ENCODE assay signal across 22 cellular contexts in the genomic region with DNA sequence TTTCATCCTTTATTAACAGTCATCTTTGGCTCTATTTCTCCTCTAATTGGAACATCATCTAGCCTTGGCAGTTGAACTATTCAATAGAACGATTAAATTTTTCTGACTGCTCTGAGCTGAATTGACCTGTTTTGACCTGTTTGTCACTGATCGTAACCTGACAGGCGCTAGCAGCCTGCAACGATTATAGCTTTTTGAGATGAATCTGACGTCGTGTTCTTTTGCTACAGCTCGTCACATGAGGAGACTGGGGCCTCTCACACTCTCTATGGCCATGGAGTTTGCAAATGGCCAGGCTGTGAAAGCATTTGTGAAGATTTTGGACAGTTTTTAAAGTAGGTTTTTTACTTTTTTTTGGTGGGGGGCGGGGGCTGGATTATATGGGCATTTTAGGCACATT.
"Had no signal": no experiment of that assay in that cellular context is flagged by ENCODE, and none has a peak within 500 bp of the region (broad histone marks: within the 10 kb centered on the region; RNA-seq: fewer than 3 reads in every experiment).

No MANE protein-coding gene starts in this region.

- H3K9me3 ChIP-seq: lower lobe of right lung, mucosa of descending colon, right atrium auricular region, tibial artery had no signal

- DNase-seq: activated B cell treated with CpG ODN at 0.5 μM for 24 hours; activated CD4-positive, alpha-beta T cell treated with anti-CD3 and anti-CD28 coated beads for 36 hours; activated CD4-positive, alpha-beta T cell treated with anti-CD3 and anti-CD28 coated beads, Interleukin-2, amount 50 U/mL, for 48 hours; activated CD8-positive, alpha-beta memory T cell treated with anti-CD3 and anti-CD28 coated beads, Interleukin-2, amount 50 U/mL, for 48 hours; activated naive CD4-positive, alpha-beta T cell treated with anti-CD3 and anti-CD28 coated beads, Interleukin-2, amount 50 U/mL, for 16 hours; activated naive CD8-positive, alpha-beta T cell treated with anti-CD3 and anti-CD28 coated beads, Interleukin-2, amount 50 U/mL, for 24 hours; activated T-cell treated with anti-CD3 and anti-CD28 coated beads, Interleukin-2, amount 50 U/mL, for 4 hours; cortex of kidney; kidney; lower lobe of right lung; mesendoderm; mucosa of descending colon; nephron progenitor cell; stimulated activated CD4-positive, alpha-beta T cell treated with anti-CD3 and anti-CD28 coated beads, Interleukin-4, amount 100 ng/mL, for 24 hours; stimulated activated naive CD8-positive, alpha-beta T cell treated with anti-CD3 and anti-CD28 coated beads, Interleukin-15, Interleukin-2, amounts not matched to agents 100 U/mL and 50 U/mL, for 24 hours; tibial artery had no signal

- H3K27ac ChIP-seq: cardiac muscle cell, lower lobe of right lung, right atrium auricular region, tibial artery had no signal

- H3K27me3 ChIP-seq: cardiac muscle cell, right atrium auricular region, tibial artery had no signal

- H3K9me3 Mint-ChIP-seq: activated B cell treated with CpG ODN at 0.5 μM for 24 hours; activated naive CD8-positive, alpha-beta T cell treated with anti-CD3 and anti-CD28 coated beads, Interleukin-2, amount 50 U/mL, for 24 hours; activated T-cell treated with anti-CD3 and anti-CD28 coated beads, Interleukin-2, amount 50 U/mL, for 4 hours; activated T-helper 2 cell treated with anti-CD3 and anti-CD28 coated beads, Interferon-gamma antibody, Interleukin-2, Interleukin-4, amounts not matched to agents 10 μg/mL and 5 μg/mL and 100 μg/mL, durations not matched to agents 14 hours and 24 hours and 36 hours; nephron progenitor cell; T-helper 1 cell treated with Interleukin-12 subunit alpha and Interleukin-12 subunit beta and Interleukin-4 antibody, amounts not matched to agents 30 μg/mL and 1 μg/mL, for 36 hours had no signal

- ATAC-seq: activated CD4-positive, alpha-beta T cell treated with anti-CD3 and anti-CD28 coated beads for 36 hours; activated naive CD8-positive, alpha-beta T cell treated with anti-CD3 and anti-CD28 coated beads, Interleukin-2, amount 50 U/mL, for 24 hours; activated T-cell treated with anti-CD3 and anti-CD28 coated beads, Interleukin-2, amount 50 U/mL, for 4 hours; left lobe of liver; lower lobe of right lung; mucosa of descending colon; stimulated activated naive CD8-positive, alpha-beta T cell treated with anti-CD3 and anti-CD28 coated beads, Interleukin-15, Interleukin-2, amounts not matched to agents 100 U/mL and 50 U/mL, for 24 hours had no signal

- H3K4me1 Mint-ChIP-seq: activated B cell treated with CpG ODN at 0.5 μM for 24 hours; activated CD4-positive, alpha-beta T cell treated with anti-CD3 and anti-CD28 coated beads for 36 hours; activated naive CD8-positive, alpha-beta T cell treated with anti-CD3 and anti-CD28 coated beads, Interleukin-2, amount 50 U/mL, for 24 hours had no signal

- H3K4me3 ChIP-seq: cardiac muscle cell, lower lobe of right lung, mucosa of descending colon, right atrium auricular region, tibial artery had no signal

- FAIRE-seq: kidney had no signal

- H3K27ac Mint-ChIP-seq: activated B cell treated with CpG ODN at 0.5 μM for 24 hours; activated CD4-positive, alpha-beta T cell treated with anti-CD3 and anti-CD28 coated beads for 36 hours; activated naive CD8-positive, alpha-beta T cell treated with anti-CD3 and anti-CD28 coated beads, Interleukin-2, amount 50 U/mL, for 24 hours; activated T-helper 2 cell treated with anti-CD3 and anti-CD28 coated beads, Interferon-gamma antibody, Interleukin-2, Interleukin-4, amounts not matched to agents 10 μg/mL and 5 μg/mL and 100 μg/mL, durations not matched to agents 14 hours and 24 hours and 36 hours; nephron progenitor cell; progenitor cell of endocrine pancreas; T-helper 1 cell treated with Interleukin-12 subunit alpha and Interleukin-12 subunit beta and Interleukin-4 antibody, amounts not matched to agents 30 μg/mL and 1 μg/mL, for 36 hours had no signal

- H3K4me3 Mint-ChIP-seq: activated B cell treated with CpG ODN at 0.5 μM for 24 hours; activated CD4-positive, alpha-beta T cell treated with anti-CD3 and anti-CD28 coated beads for 36 hours; activated naive CD8-positive, alpha-beta T cell treated with anti-CD3 and anti-CD28 coated beads, Interleukin-2, amount 50 U/mL, for 24 hours; activated T-cell treated with anti-CD3 and anti-CD28 coated beads, Interleukin-2, amount 50 U/mL, for 4 hours; nephron progenitor cell; T-helper 1 cell treated with Interleukin-12 subunit alpha and Interleukin-12 subunit beta and Interleukin-4 antibody, amounts not matched to agents 30 μg/mL and 1 μg/mL, for 36 hours had no signal

- H3K36me3 ChIP-seq: cardiac muscle cell, lower lobe of right lung, right atrium auricular region, tibial artery had no signal

- H3K4me1 ChIP-seq: lower lobe of right lung, right atrium auricular region, tibial artery had no signal
